ENCODE assay signal across 23 cellular contexts in genomic region chr2:55144922-55145820, GRCh38.
"Had no signal": no experiment of that assay in that cellular context is flagged by ENCODE, and none has a peak within 500 bp of the region (broad histone marks: within the 10 kb centered on the region; RNA-seq: fewer than 3 reads in every experiment).

No MANE protein-coding gene starts in this region.

- H3K79me2 ChIP-seq: hepatocyte had no signal

- H3K4me3 ChIP-seq: esophagus muscularis mucosa, hepatocyte, tibial artery, vagina had no signal

- H3K36me3 Mint-ChIP-seq: natural killer cell, WTC11 had no signal

- H3K27me3 Mint-ChIP-seq: activated CD4-positive, alpha-beta T cell treated with anti-CD3 and anti-CD28 coated beads for 36 hours; activated naive CD8-positive, alpha-beta T cell treated with anti-CD3 and anti-CD28 coated beads, Interleukin-2, amount 50 U/mL, for 24 hours; brain; progenitor cell of endocrine pancreas had no signal

- H3K9me3 ChIP-seq: esophagus muscularis mucosa, tibial artery, vagina had no signal

- FAIRE-seq: endothelial cell of umbilical vein, frontal cortex had no signal

- H3K4me2 ChIP-seq: hepatocyte had no signal

- H3K4me3 Mint-ChIP-seq: activated CD4-positive, alpha-beta T cell treated with anti-CD3 and anti-CD28 coated beads for 36 hours; activated naive CD8-positive, alpha-beta T cell treated with anti-CD3 and anti-CD28 coated beads, Interleukin-2, amount 50 U/mL, for 24 hours; brain; natural killer cell; T-helper 1 cell treated with Interleukin-12 subunit alpha and Interleukin-12 subunit beta and Interleukin-4 antibody, amounts not matched to agents 30 μg/mL and 1 μg/mL, for 36 hours; WTC11 had no signal

- H3K4me1 ChIP-seq: tibial artery had no signal

- DNase-seq: activated CD4-positive, alpha-beta T cell treated with anti-CD3 and anti-CD28 coated beads for 36 hours; activated CD4-positive, alpha-beta T cell treated with anti-CD3 and anti-CD28 coated beads, Interleukin-2, amount 50 U/mL, for 48 hours; activated effector memory CD4-positive, alpha-beta T cell treated with anti-CD3 and anti-CD28 coated beads, Interleukin-2, amount 50 U/mL, for 16 hours; activated naive CD4-positive, alpha-beta T cell treated with anti-CD3 and anti-CD28 coated beads, Interleukin-2, amount 50 U/mL, for 16 hours; activated naive CD8-positive, alpha-beta T cell treated with anti-CD3 and anti-CD28 coated beads, Interleukin-2, amount 50 U/mL, for 24 hours; glutamatergic neuron; natural killer cell; retina; stimulated activated CD4-positive, alpha-beta T cell treated with anti-CD3 and anti-CD28 coated beads, Interleukin-12 subunit alpha, Interleukin-12 subunit beta, amount 100 ng/mL, for 4 hours; stimulated activated CD4-positive, alpha-beta T cell treated with anti-CD3 and anti-CD28 coated beads, Interleukin-4, amount 100 ng/mL, for 4 hours; stimulated activated naive CD8-positive, alpha-beta T cell treated with anti-CD3 and anti-CD28 coated beads, Interleukin-15, Interleukin-2, amounts not matched to agents 100 U/mL and 50 U/mL, for 24 hours; substantia nigra; T1000; tibial artery had no signal

- H3K27me3 ChIP-seq: esophagus muscularis mucosa, hepatocyte, tibial artery, vagina had no signal

- H3K9me3 Mint-ChIP-seq: natural killer cell had no signal

- H3K4me1 Mint-ChIP-seq: natural killer cell, WTC11 had no signal

- ATAC-seq: activated CD4-positive, alpha-beta T cell treated with anti-CD3 and anti-CD28 coated beads for 36 hours; activated naive CD8-positive, alpha-beta T cell treated with anti-CD3 and anti-CD28 coated beads, Interleukin-2, amount 50 U/mL, for 24 hours; natural killer cell; stimulated activated naive CD8-positive, alpha-beta T cell treated with anti-CD3 and anti-CD28 coated beads, Interleukin-15, Interleukin-2, amounts not matched to agents 100 U/mL and 50 U/mL, for 24 hours; WTC11 had no signal

- H3K36me3 ChIP-seq: esophagus muscularis mucosa, tibial artery, vagina had no signal

- H3K27ac Mint-ChIP-seq: activated CD4-positive, alpha-beta T cell treated with anti-CD3 and anti-CD28 coated beads for 36 hours; activated naive CD8-positive, alpha-beta T cell treated with anti-CD3 and anti-CD28 coated beads, Interleukin-2, amount 50 U/mL, for 24 hours; brain; natural killer cell; progenitor cell of endocrine pancreas; T-helper 1 cell treated with Interleukin-12 subunit alpha and Interleukin-12 subunit beta and Interleukin-4 antibody, amounts not matched to agents 30 μg/mL and 1 μg/mL, for 36 hours; WTC11 had no signal

- H2AFZ ChIP-seq: hepatocyte had no signal

- H3K27ac ChIP-seq: esophagus muscularis mucosa, hepatocyte, tibial artery, vagina had no signal
